Comparison of ENCODE assay signal across 8 cellular contexts in genomic region chr22:38397189-38398097, GRCh38. TPM values are rescaled to one million over a fixed set of nuclear protein-coding genes. Genes with fewer than 3 reads are reported as not detected.
A peak's percentile ranks its signal among the peaks of the same experiment; 100 is the strongest.
DNase-seq lines count a peak whose midpoint lies in the region; ATAC-seq and TF ChIP-seq lines count a peak whose summit lies in the region.

No MANE protein-coding gene starts in this region.

- H3K27me3 Mint-ChIP-seq in CD8-positive, alpha-beta T cell (ENCODE audit: low read depth) = no peaks in the 10 kb centered on the region
- H3K27me3 Mint-ChIP-seq in T-helper 17 cell = peaks cover 9% of the 10 kb centered on the region

- POLR2A ChIA-PET in CD8-positive, alpha-beta T cell (lab: Charles Lee) = no interaction called here

- intact Hi-C loops in CD8-positive, alpha-beta T cell (cut with DNase I, micrococcal nuclease) = loop anchor here (2.0 to 10.0 kb wide), 11 partner anchors 81 to 917 kb away; partner anchors contain the start of genes CSNK1E (in 2 of the 2), DDX17 (in 2 of the 2), DMC1 (in 2 of the 2) and TMEM184B (in 2 of the 2)

- peak overlapping the region; percentile 75 for H3K4me3 Mint-ChIP-seq in CD8-positive, alpha-beta T cell
- peak overlapping the region; percentile 88 for H3K4me3 Mint-ChIP-seq in T-helper 17 cell

- no peak for ATAC-seq in CD8-positive, alpha-beta T cell
- ATAC-seq in HG02642 (IDR thresholded peaks at IDR 0.05; ENCODE audit: poor library complexity, unreplicated experiment) = peak; percentile 32
- peak; percentile 15 for ATAC-seq in T-helper 17 cell
- no peak for ATAC-seq in GM21723 (IDR thresholded peaks at IDR 0.05; ENCODE audit: unreplicated experiment)

- H3K27me3 ChIP-seq in CD8-positive, alpha-beta T cell (ENCODE audit: insufficient read depth, low read length) = no peaks in the 10 kb centered on the region
- no peaks in the 10 kb centered on the region for H3K27me3 ChIP-seq in mucosa of rectum (ENCODE audit: control insufficient read depth in 2 of 2, insufficient read depth in 2 of 2, low read length in 2 of 2)

- H3K4me3 ChIP-seq in CD8-positive, alpha-beta T cell (ENCODE audit: low read depth, low read length) = peak overlapping the region; percentile 33
- peak overlapping the region; percentile 68 to 75 for H3K4me3 ChIP-seq in mucosa of rectum (ENCODE audit: low read length in 2 of 2)

- H3K9me3 ChIP-seq in CD8-positive, alpha-beta T cell (ENCODE audit: low read length) = no peaks in the 10 kb centered on the region
- H3K9me3 ChIP-seq in T-helper 17 cell (ENCODE audit: control insufficient read depth, low read length, poor library complexity, severe bottlenecking) = no peaks in the 10 kb centered on the region
- H3K9me3 ChIP-seq in mucosa of rectum (ENCODE audit: control insufficient read depth in 2 of 2, low read length in 2 of 2) = no peaks in the 10 kb centered on the region

- H3K36me3 ChIP-seq in CD8-positive, alpha-beta T cell (ENCODE audit: insufficient read depth, low read length) = no peaks in the 10 kb centered on the region
- no peaks in the 10 kb centered on the region for H3K36me3 ChIP-seq in mucosa of rectum (ENCODE audit: control insufficient read depth in 2 of 2, insufficient read depth in 2 of 2, low read length in 2 of 2)

- no peaks in the 10 kb centered on the region for H3K4me1 ChIP-seq in CD8-positive, alpha-beta T cell (ENCODE audit: insufficient read depth, low read length)
- H3K4me1 ChIP-seq in mucosa of rectum (ENCODE audit: control insufficient read depth in 2 of 2, insufficient read depth in 2 of 2, low read length in 2 of 2) = peaks cover 2 to 8% of the 10 kb centered on the region in 2 donors

- CTCF ChIA-PET in CD8-positive, alpha-beta T cell (lab: Charles Lee) = no interaction called here

- no peak overlapping the region for H3K27ac ChIP-seq in CD8-positive, alpha-beta T cell (ENCODE audit: low read depth, low read length)
- H3K27ac ChIP-seq in epithelial cell of prostate (peak overlapping the region; percentile 59), mucosa of rectum (ENCODE audit: low read depth in 2 of 2, low read length in 2 of 2) (peak overlapping the region; percentile 68 to 82)

- no peaks in the 10 kb centered on the region for H3K36me3 Mint-ChIP-seq in CD8-positive, alpha-beta T cell
- H3K36me3 Mint-ChIP-seq in T-helper 17 cell (ENCODE audit: low read depth) = no peaks in the 10 kb centered on the region

- no peak for TF ChIP-seq CTCF in CD8-positive, alpha-beta T cell (IDR thresholded peaks at IDR 0.05)

- no peaks in the 10 kb centered on the region for H3K9me3 Mint-ChIP-seq in CD8-positive, alpha-beta T cell

- peaks cover 27% of the 10 kb centered on the region for H3K4me1 Mint-ChIP-seq in CD8-positive, alpha-beta T cell (ENCODE audit: low read depth)
- H3K4me1 Mint-ChIP-seq in T-helper 17 cell = peaks cover 26% of the 10 kb centered on the region

- no peak for DNase-seq in CD8-positive, alpha-beta T cell
- DNase-seq in T-helper 17 cell = peak in 2 of 3 donors; percentile 26 to 30
- no peak for DNase-seq in epithelial cell of prostate (ENCODE audit: low read depth, low spot score)
- DNase-seq in ureter (ENCODE audit: low spot score) = no peak
- DNase-seq in mucosa of gallbladder (ENCODE audit: low spot score) = no peak

- H3K27ac Mint-ChIP-seq in CD8-positive, alpha-beta T cell = no peak overlapping the region
- H3K27ac Mint-ChIP-seq in T-helper 17 cell = peak overlapping the region; percentile 90

- peak overlapping the region; percentile 65 to 76 for H3K9ac ChIP-seq in mucosa of rectum (ENCODE audit: low read depth in 1 of 2, low read length in 2 of 2)

RNA-seq across cellular contexts. Expression of gene KCNJ4, which starts 57.6 kb away (rescaled TPM):
- total RNA-seq in CD8-positive, alpha-beta T cell = not detected
- total RNA-seq in T-helper 17 cell (not detected), ureter (not detected), mucosa of gallbladder (not detected)

Comparison
In these comparisons a context has a peak if more than half of its experiments do, and no peak if none do; other contexts are left out.
1. ATAC-seq: peak in HG02642 (single experiment) and T-helper 17 cell (single experiment); none in CD8-positive, alpha-beta T cell (single experiment) and GM21723 (single experiment).
2. DNase-seq: peak in T-helper 17 cell (2 of 3); none in CD8-positive, alpha-beta T cell (0 of 7), epithelial cell of prostate (single experiment), ureter (single experiment) and mucosa of gallbladder (single experiment).